Comparison of ENCODE assay signal across 18 cellular contexts in genomic region chr5:96785271-96785670, GRCh38. TPM values are rescaled to one million over a fixed set of nuclear protein-coding genes. Genes with fewer than 3 reads are reported as not detected.
DNase-seq lines count a peak whose midpoint lies in the region; ATAC-seq and TF ChIP-seq lines count a peak whose summit lies in the region.
"Had no signal": no experiment of that assay in that cellular context is flagged by ENCODE, and none has a peak within 500 bp of the region (broad histone marks: within the 10 kb centered on the region; RNA-seq: fewer than 3 reads in every experiment).

No MANE protein-coding gene starts in this region.

- intact Hi-C loops in OCI-LY7 (cut with micrococcal nuclease; ENCODE audit: unreplicated experiment), result no loop called here
- intact Hi-C loops in naive thymus-derived CD4-positive, alpha-beta T cell (cut with micrococcal nuclease), result loop anchor here in 1 of 2 donors (2.0 kb wide), 1 partner anchor 14 kb away; no protein-coding TSS in a partner anchor
- intact Hi-C loops in PC-9 (cut with micrococcal nuclease; ENCODE audit: unreplicated experiment), result no loop called here
- intact Hi-C loops in left cardiac atrium (cut with DNase I), result no loop called here

- DNase-seq in NCI-H1417 (lab: John Stamatoyannopoulos, UW) (peak in 2 of 3 experiments; percentile 33 to 69), NCI-H1417 treated with DMSO at 0.1 percent for 48 hours (lab: John Stamatoyannopoulos, UW) (no peak), OCI-LY7 (ENCODE audit: low spot score) (no peak), PC-9 (no peak), left cardiac atrium (no peak)
- DNase-seq in CD4-positive, CD25-positive, alpha-beta regulatory T cell, result no peak
- no peak for DNase-seq in naive thymus-derived CD4-positive, alpha-beta T cell
- DNase-seq: 8988T; activated CD4-positive, CD25-positive, alpha-beta regulatory T cell; MG63; NCI-H146; NCI-H2171 treated with DMSO at 0.1 percent for 48 hours; NCI-H526 treated with DMSO at 0.1 percent for 48 hours; stimulated activated CD4-positive, alpha-beta T cell treated with anti-CD3 and anti-CD28 coated beads, Interleukin-4, amount 100 ng/mL, for 4 hours; stimulated activated naive CD8-positive, alpha-beta T cell treated with anti-CD3 and anti-CD28 coated beads, Interleukin-15, amount 100 ng/mL, for 72 hours; tibial artery had no signal

- H3K9me3 Mint-ChIP-seq in CD4-positive, CD25-positive, alpha-beta regulatory T cell, result no peaks in the 10 kb centered on the region
- no peaks in the 10 kb centered on the region for H3K9me3 Mint-ChIP-seq in naive thymus-derived CD4-positive, alpha-beta T cell
- H3K9me3 Mint-ChIP-seq: stimulated activated naive CD8-positive, alpha-beta T cell treated with anti-CD3 and anti-CD28 coated beads, Interleukin-15, amount 100 ng/mL, for 72 hours had no signal

- peaks cover 64% of the 10 kb centered on the region for H3K36me3 Mint-ChIP-seq in CD4-positive, CD25-positive, alpha-beta regulatory T cell
- H3K36me3 Mint-ChIP-seq in naive thymus-derived CD4-positive, alpha-beta T cell, result peaks cover 5 to 61% (median 38%) of the 10 kb centered on the region in 5 donors

- no peak overlapping the region for H3K4me2 ChIP-seq in OCI-LY7 (ENCODE audit: low read length)
- no peak overlapping the region for H3K4me2 ChIP-seq in PC-9

- no peak overlapping the region for H3K27ac ChIP-seq in CD4-positive, CD25-positive, alpha-beta regulatory T cell (ENCODE audit: insufficient read depth, low read length, poor library complexity, severe bottlenecking)
- H3K27ac ChIP-seq in OCI-LY7 (ENCODE audit: low read depth, low read length, poor library complexity, severe bottlenecking) (no peak overlapping the region), PC-9 (no peak overlapping the region)
- no peak overlapping the region for H3K27ac ChIP-seq in naive thymus-derived CD4-positive, alpha-beta T cell (ENCODE audit: low read depth, low read length)
- H3K27ac ChIP-seq: tibial artery had no signal

- no peak overlapping the region for H3K4me3 Mint-ChIP-seq in CD4-positive, CD25-positive, alpha-beta regulatory T cell
- no peak overlapping the region for H3K4me3 Mint-ChIP-seq in naive thymus-derived CD4-positive, alpha-beta T cell
- H3K4me3 Mint-ChIP-seq: stimulated activated naive CD8-positive, alpha-beta T cell treated with anti-CD3 and anti-CD28 coated beads, Interleukin-15, amount 100 ng/mL, for 72 hours had no signal

- peaks cover 0 to 16% (median 10%) of the 10 kb centered on the region in 4 donors for H3K4me1 Mint-ChIP-seq in CD4-positive, CD25-positive, alpha-beta regulatory T cell
- peaks cover 0 to 17% (median 7%) of the 10 kb centered on the region in 7 donors for H3K4me1 Mint-ChIP-seq in naive thymus-derived CD4-positive, alpha-beta T cell

- H3K9me2 ChIP-seq in OCI-LY7 (ENCODE audit: insufficient read depth, low read length), result no peaks in the 10 kb centered on the region; the same call in 1 of the 2 replicates
- H3K9me2 ChIP-seq in PC-9 (ENCODE audit: insufficient read depth), result no peaks in the 10 kb centered on the region

- CTCF ChIA-PET in OCI-LY7 (lab: Charles Lee; ENCODE audit: unreplicated experiment) (no interaction called here), PC-9 (lab: Charles Lee) (no interaction called here)
- CTCF ChIA-PET in naive thymus-derived CD4-positive, alpha-beta T cell (lab: Charles Lee), result no interaction called here

- H3K27me3 Mint-ChIP-seq in CD4-positive, CD25-positive, alpha-beta regulatory T cell, result no peaks in the 10 kb centered on the region
- H3K27me3 Mint-ChIP-seq in naive thymus-derived CD4-positive, alpha-beta T cell, result no peaks in the 10 kb centered on the region
- H3K27me3 Mint-ChIP-seq: stimulated activated naive CD8-positive, alpha-beta T cell treated with anti-CD3 and anti-CD28 coated beads, Interleukin-15, amount 100 ng/mL, for 72 hours had no signal

- POLR2A ChIA-PET in OCI-LY7 (lab: Charles Lee) (interaction anchor here (0.6 to 1.4 kb wide), 6 partner anchors 20 to 240 kb away, joined by 3 to 5 read pairs (median 4); partner anchors contain the start of gene ERAP1), PC-9 (lab: Charles Lee; ENCODE audit: unreplicated experiment) (no interaction called here)
- POLR2A ChIA-PET in naive thymus-derived CD4-positive, alpha-beta T cell (lab: Charles Lee), result interaction anchor here (0.6 to 1.9 kb wide), 3 partner anchors 27 to 31 kb away, joined by 3 to 5 read pairs (median 5); no protein-coding TSS in a partner anchor

- H2AFZ ChIP-seq in OCI-LY7 (ENCODE audit: low read length) (no peak overlapping the region), PC-9 (no peak overlapping the region)

- BruUV-seq in OCI-LY7 (replicated peaks; lab: Mats Ljungman, UMichigan) (TSS peak; percentile 13), PC-9 (replicated peaks; lab: Mats Ljungman, UMichigan) (no TSS peak)

- no peak for TF ChIP-seq CTCF in OCI-LY7 (conservative IDR thresholded peaks at IDR 0.05; ENCODE audit: low read length)
- no peak for TF ChIP-seq CTCF in PC-9 (conservative IDR thresholded peaks at IDR 0.05)

- H3K36me3 ChIP-seq in CD4-positive, CD25-positive, alpha-beta regulatory T cell (ENCODE audit: control insufficient read depth, insufficient read depth, low read length), result peaks cover 94% of the 10 kb centered on the region
- peaks cover 97% of the 10 kb centered on the region for H3K36me3 ChIP-seq in OCI-LY7 (ENCODE audit: insufficient read depth, low read length)
- peaks cover 23 to 94% (median 30%) of the 10 kb centered on the region in 3 experiments for H3K36me3 ChIP-seq in naive thymus-derived CD4-positive, alpha-beta T cell (ENCODE audit: control insufficient read depth in 2 of 3, insufficient read depth in 3 of 3, low read length in 3 of 3)
- no peaks in the 10 kb centered on the region for H3K36me3 ChIP-seq in PC-9 (ENCODE audit: low read depth)

- no peaks in the 10 kb centered on the region for H3K79me2 ChIP-seq in OCI-LY7 (ENCODE audit: insufficient read depth, low read depth, low read length)
- H3K79me2 ChIP-seq in PC-9 (ENCODE audit: low read depth), result no peaks in the 10 kb centered on the region

- ATAC-seq in CD4-positive, CD25-positive, alpha-beta regulatory T cell (ENCODE audit: low read depth in 2 of 2), result no peak
- ATAC-seq in naive thymus-derived CD4-positive, alpha-beta T cell, result no peak
- ATAC-seq in left cardiac atrium (no peak), GM18858 (IDR thresholded peaks at IDR 0.05; ENCODE audit: unreplicated experiment) (no peak)
- ATAC-seq: SK-N-SH treated with all-trans-retinoic acid at 6 μM for 48 hours; stimulated activated naive CD8-positive, alpha-beta T cell treated with anti-CD3 and anti-CD28 coated beads, Interleukin-15, amount 100 ng/mL, for 72 hours had no signal

- no peaks in the 10 kb centered on the region for H4K20me1 ChIP-seq in OCI-LY7 (ENCODE audit: insufficient read depth, low read length)
- H4K20me1 ChIP-seq in PC-9 (ENCODE audit: insufficient read depth), result no peaks in the 10 kb centered on the region; the same call in 1 of the 2 replicates

- H3K27ac Mint-ChIP-seq in CD4-positive, CD25-positive, alpha-beta regulatory T cell, result peak overlapping the region; percentile 58 to 86 (median 59)
- H3K27ac Mint-ChIP-seq in naive thymus-derived CD4-positive, alpha-beta T cell, result peak overlapping the region in 8 of 9 donors; percentile 4 to 75 (median 42)

- peaks cover 27% of the 10 kb centered on the region; the same call in 1 of the 2 replicates for H3F3A ChIP-seq in PC-9 (ENCODE audit: insufficient read depth, low read depth)

- no peaks in the 10 kb centered on the region for H3K9me3 ChIP-seq in CD4-positive, CD25-positive, alpha-beta regulatory T cell (ENCODE audit: control insufficient read depth in 2 of 2, low read length in 2 of 2)
- H3K9me3 ChIP-seq in OCI-LY7 (ENCODE audit: low read length), result no peaks in the 10 kb centered on the region
- no peaks in the 10 kb centered on the region for H3K9me3 ChIP-seq in naive thymus-derived CD4-positive, alpha-beta T cell (ENCODE audit: control insufficient read depth in 2 of 3, low read length in 3 of 3)
- H3K9me3 ChIP-seq in PC-9 (ENCODE audit: insufficient read depth, low read depth), result no peaks in the 10 kb centered on the region

- H3K27me3 ChIP-seq in CD4-positive, CD25-positive, alpha-beta regulatory T cell (ENCODE audit: control insufficient read depth, insufficient read depth, low read length), result no peaks in the 10 kb centered on the region
- no peaks in the 10 kb centered on the region for H3K27me3 ChIP-seq in naive thymus-derived CD4-positive, alpha-beta T cell (ENCODE audit: control insufficient read depth in 2 of 2, insufficient read depth in 2 of 2, low read length in 2 of 2)
- no peaks in the 10 kb centered on the region for H3K27me3 ChIP-seq in PC-9 (ENCODE audit: insufficient read depth, low read depth)
- H3K27me3 ChIP-seq: MG63, tibial artery had no signal

- H3K4me1 ChIP-seq in CD4-positive, CD25-positive, alpha-beta regulatory T cell (ENCODE audit: control insufficient read depth, insufficient read depth, low read length, poor library complexity, severe bottlenecking), result no peaks in the 10 kb centered on the region
- H3K4me1 ChIP-seq in OCI-LY7 (ENCODE audit: insufficient read depth, low read length, poor library complexity, severe bottlenecking) (no peaks in the 10 kb centered on the region), PC-9 (replicated peaks; ENCODE audit: insufficient read depth) (peaks cover 15% of the 10 kb centered on the region)
- H3K4me1 ChIP-seq in naive thymus-derived CD4-positive, alpha-beta T cell (ENCODE audit: control insufficient read depth in 2 of 2, insufficient read depth in 2 of 2, low read length in 2 of 2), result no peaks in the 10 kb centered on the region

- H3K4me3 ChIP-seq in CD4-positive, CD25-positive, alpha-beta regulatory T cell (ENCODE audit: low read depth, low read length), result no peak overlapping the region
- no peak overlapping the region for H3K4me3 ChIP-seq in OCI-LY7 (ENCODE audit: low read depth, low read length, poor library complexity, severe bottlenecking)
- H3K4me3 ChIP-seq in naive thymus-derived CD4-positive, alpha-beta T cell (ENCODE audit: low read length), result no peak overlapping the region
- no peak overlapping the region for H3K4me3 ChIP-seq in PC-9
- H3K4me3 ChIP-seq: MG63, tibial artery had no signal

RNA-seq across cellular contexts. Expression of gene ERAP1, which starts 22.5 kb away (rescaled TPM):
- total RNA-seq in CD4-positive, CD25-positive, alpha-beta regulatory T cell, result 70.4 TPM
- polyA plus RNA-seq in CD4-positive, CD25-positive, alpha-beta regulatory T cell, result 10 to 100 TPM; 47.3 to 64.3 (median 51.4) TPM
- total RNA-seq in OCI-LY7 (2014; rRNA removed; shearing (Covaris generic)), result 41.8 and 57.3 TPM in 2 replicates
- total RNA-seq in OCI-LY7 (2022) (54.0 and 69.4 TPM in 2 replicates), PC-9 (2021) (8.4 and 15.8 TPM in 2 replicates), left cardiac atrium (10 to 100 TPM; 38.4 to 38.8 TPM)
- 100 to 1,000 TPM in 3 of 5 experiments, 10 to 100 TPM in 2; 79.0 to 184 (median 153) TPM for total RNA-seq in naive thymus-derived CD4-positive, alpha-beta T cell
- polyA plus RNA-seq in naive thymus-derived CD4-positive, alpha-beta T cell, result 10 to 100 TPM; 50.4 to 72.6 TPM

Comparison
In these comparisons a context has a peak if more than half of its experiments do, and no peak if none do; other contexts are left out.
1. DNase-seq: peak in NCI-H1417 (2 of 3); none in NCI-H1417 treated with DMSO at 0.1 percent for 48 hours (single experiment), CD4-positive, CD25-positive, alpha-beta regulatory T cell (0 of 3), OCI-LY7 (single experiment), naive thymus-derived CD4-positive, alpha-beta T cell (0 of 9), PC-9 (0 of 2) and left cardiac atrium (single experiment).